26 cellular contexts compared by ENCODE assay signal in the genomic region with DNA sequence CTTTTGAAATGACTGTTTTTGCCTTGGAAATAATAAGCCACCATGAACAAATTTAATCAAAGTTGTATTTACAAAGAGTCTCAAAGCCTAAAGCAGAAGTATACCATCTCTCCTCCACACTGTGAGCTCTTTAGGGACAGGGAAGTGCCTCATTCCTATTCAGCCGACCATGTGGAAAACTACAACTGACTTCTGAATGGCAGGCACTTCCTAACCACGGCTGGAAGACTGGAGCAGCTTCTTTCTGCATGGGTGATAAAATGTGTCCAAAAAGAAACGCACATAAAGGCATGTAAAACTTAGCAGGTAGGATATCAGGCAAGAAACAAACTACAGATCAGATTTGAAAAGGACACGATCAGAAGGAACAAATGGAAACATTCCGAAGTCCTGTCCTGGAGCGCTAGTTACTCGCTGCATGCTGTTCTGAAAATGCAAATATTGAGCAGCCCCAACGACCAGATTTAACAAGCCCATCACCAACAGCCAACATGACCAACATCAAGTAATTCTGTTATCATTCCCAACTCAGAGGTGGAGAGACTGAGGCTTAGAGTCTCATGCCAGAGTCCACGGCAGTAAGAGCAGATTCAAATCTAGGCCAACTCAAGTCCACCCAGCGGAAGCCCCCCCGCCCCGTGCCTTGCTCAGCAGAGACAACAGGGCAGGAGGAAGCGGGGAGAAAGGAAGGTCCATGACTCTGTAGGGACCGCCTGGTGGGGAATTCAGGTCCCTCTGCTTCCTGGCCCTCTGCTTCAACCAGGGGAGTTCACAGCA. TPM values are rescaled to one million over a fixed set of nuclear protein-coding genes. Genes with fewer than 3 reads are reported as not detected.
A peak's percentile ranks its signal among the peaks of the same experiment; 100 is the strongest.
DNase-seq lines count a peak whose midpoint lies in the region; ATAC-seq and TF ChIP-seq lines count a peak whose summit lies in the region.
"Had no signal": no experiment of that assay in that cellular context is flagged by ENCODE, and none has a peak within 500 bp of the region (broad histone marks: within the 10 kb centered on the region; RNA-seq: fewer than 3 reads in every experiment).

No MANE protein-coding gene starts in this region.

- no peak overlapping the region for H3K9ac ChIP-seq in iPS-15b (ENCODE audit: low read depth, low read length)

- H3K27me3 ChIP-seq in cardiac muscle cell (no peaks in the 10 kb centered on the region), iPS-15b (ENCODE audit: control insufficient read depth, insufficient read depth, low read length) (no peaks in the 10 kb centered on the region), neutrophil (no peaks in the 10 kb centered on the region), thyroid gland (no peaks in the 10 kb centered on the region)
- H3K27me3 ChIP-seq: ascending aorta, esophagus muscularis mucosa, SJSA1, tibial nerve had no signal

- DNase-seq in cardiac muscle cell (ENCODE audit: low read depth in 1 of 2, low spot score in 1 of 2) (no peak), left ventricle myocardium superior (no peak), thyroid gland (peak in 1 of 2 donors; percentile 31), amniotic stem cell (lab: John Stamatoyannopoulos, UW) (no peak), GM20000 (ENCODE audit: low spot score) (no peak)
- DNase-seq: activated CD4-positive, alpha-beta T cell treated with anti-CD3 and anti-CD28 coated beads for 36 hours; activated CD8-positive, alpha-beta memory T cell treated with anti-CD3 and anti-CD28 coated beads, Interleukin-2, amount 10 ng/mL, durations not matched to agents 7 days and 5 days; IMR-90; kidney glomerular epithelial cell; mammary epithelial cell; NCI-H1105; NCI-H2029 treated with DMSO at 0.1 percent for 48 hours; stimulated activated CD4-positive, alpha-beta T cell treated with anti-CD3 and anti-CD28 coated beads, Interleukin-2, amount 100 ng/mL, for 48 hours; stimulated activated naive B cell treated with anti-CD40 and anti-IgM and Interleukin-4, amounts not matched to agents 10 μg/mL and 1 μg/mL and 100 μg/mL, for 72 hours had no signal

- no peak for TF ChIP-seq CTCF in cardiac muscle cell (IDR thresholded peaks at IDR 0.05; ENCODE audit: low read depth, low read length)
- TF ChIP-seq CTCF in neutrophil (IDR thresholded peaks at IDR 0.05) = no peak
- TF ChIP-seq CTCF in thyroid gland (IDR thresholded peaks at IDR 0.05) = no peak
- TF ChIP-seq CTCF in GM20000 (IDR thresholded peaks at IDR 0.05; ENCODE audit: extremely low read depth, missing control alignments) = no peak

- H3K27ac ChIP-seq in cardiac muscle cell = peak overlapping the region; percentile 5
- peak overlapping the region; percentile 21 for H3K27ac ChIP-seq in neutrophil
- H3K27ac ChIP-seq in thyroid gland = peak overlapping the region; percentile 5 to 61 (median 38)
- H3K27ac ChIP-seq: 22Rv1, ascending aorta, esophagus muscularis mucosa, HL-60, SJSA1, skin epidermis, tibial nerve had no signal

- intact Hi-C loops in left ventricle myocardium superior (cut with micrococcal nuclease) = no loop called here
- intact Hi-C loops in thyroid gland (cut with DNase I) = no loop called here

- WGBS in thyroid gland, 2 donors = 57 to 72% methylated on average over 9 to 14 of the region's 14 CpGs

- H3K4me3 ChIP-seq in cardiac muscle cell (no peak overlapping the region), iPS-15b (ENCODE audit: low read depth, low read length) (peak overlapping the region; percentile 28), neutrophil (ENCODE audit: low read depth in 1 of 2, low read length in 1 of 2) (no peak overlapping the region), thyroid gland (replicated peaks in 1 of 3) (no peak overlapping the region)
- H3K4me3 ChIP-seq: ascending aorta, esophagus muscularis mucosa, SJSA1, skin epidermis, tibial nerve had no signal

- ATAC-seq in left ventricle myocardium superior (no peak), GM18502 (IDR thresholded peaks at IDR 0.05; ENCODE audit: poor library complexity, unreplicated experiment) (no peak)
- ATAC-seq: activated CD4-positive, alpha-beta T cell treated with anti-CD3 and anti-CD28 coated beads for 36 hours; activated CD8-positive, alpha-beta memory T cell treated with anti-CD3 and anti-CD28 coated beads, Interleukin-2, amount 10 ng/mL, durations not matched to agents 7 days and 5 days; activated naive CD4-positive, alpha-beta T cell treated with anti-CD3 and anti-CD28 coated beads, Interleukin-2, amount 50 U/mL, for 72 hours; Panc1; stimulated activated naive B cell treated with anti-CD40 and anti-IgM and Interleukin-4, amounts not matched to agents 10 μg/mL and 1 μg/mL and 100 μg/mL, for 72 hours had no signal

- no peaks in the 10 kb centered on the region for H3K9me3 ChIP-seq in cardiac muscle cell (ENCODE audit: low read depth)
- H3K9me3 ChIP-seq in iPS-15b (ENCODE audit: control insufficient read depth, insufficient read depth, low read length) = no peaks in the 10 kb centered on the region
- no peaks in the 10 kb centered on the region for H3K9me3 ChIP-seq in neutrophil
- H3K9me3 ChIP-seq in thyroid gland = no peaks in the 10 kb centered on the region
- H3K9me3 ChIP-seq: ascending aorta, SJSA1 had no signal

- H3K36me3 ChIP-seq in cardiac muscle cell (peaks cover 2% of the 10 kb centered on the region), iPS-15b (ENCODE audit: control insufficient read depth, insufficient read depth, low read length) (peaks cover 38% of the 10 kb centered on the region), neutrophil (peaks cover 62% of the 10 kb centered on the region), thyroid gland (peaks cover 3 to 13% of the 10 kb centered on the region in 2 donors)

- peaks cover 26% of the 10 kb centered on the region for H3K4me1 ChIP-seq in cardiac muscle cell (ENCODE audit: low read depth)
- H3K4me1 ChIP-seq in iPS-15b (ENCODE audit: control insufficient read depth, insufficient read depth, low read length) = peaks cover 51% of the 10 kb centered on the region
- H3K4me1 ChIP-seq in neutrophil (ENCODE audit: control insufficient read depth in 1 of 2, insufficient read depth in 1 of 2, low read depth in 1 of 2, low read length in 1 of 2) = peaks cover 9% of the 10 kb centered on the region in 2 experiments
- H3K4me1 ChIP-seq in thyroid gland = peaks cover 66 to 69% of the 10 kb centered on the region in 2 donors
- H3K4me1 ChIP-seq: SJSA1 had no signal

- no peak for TF ChIP-seq POLR2A in thyroid gland (IDR thresholded peaks at IDR 0.05)

RNA-seq across cellular contexts. Expression of a gene that starts 26.5 kb away (rescaled TPM):
- 67.4 and 88.3 TPM in 2 replicates for total RNA-seq in cardiac muscle cell
- 67.8 and 74.5 TPM in 2 replicates for polyA plus RNA-seq in cardiac muscle cell
- total RNA-seq in left ventricle myocardium superior = 29.3 TPM
- total RNA-seq in thyroid gland = 100 to 1,000 TPM in 3 of 4 donors, 10 to 100 TPM in 1; 92.4 to 136 (median 125) TPM
